In genomic region chr17:40541873-40542561, GRCh38 we compare ENCODE assay signal across 8 cellular contexts. TPM values are rescaled to one million over a fixed set of nuclear protein-coding genes. Genes with fewer than 3 reads are reported as not detected.
A peak's percentile ranks its signal among the peaks of the same experiment; 100 is the strongest.
DNase-seq lines count a peak whose midpoint lies in the region; ATAC-seq, FAIRE-seq and TF ChIP-seq lines count a peak whose summit lies in the region.

No MANE protein-coding gene starts in this region.

- DNase-seq in NCI-H1436 (lab: John Stamatoyannopoulos, UW), result peak; percentile 75
- DNase-seq in keratinocyte (ENCODE audit: low read depth, low spot score), result no peak
- DNase-seq in stimulated activated effector memory CD8-positive, alpha-beta T cell treated with anti-CD3 and anti-CD28 coated beads, Interleukin-12 subunit alpha, Interleukin-12 subunit beta, amount 100 ng/mL, for 72 hours (ENCODE audit: low spot score in 2 of 2), result no peak
- DNase-seq in WERI-Rb-1, result no peak
- DNase-seq in Kasumi-1 (lab: John Stamatoyannopoulos, UW), result no peak
- DNase-seq in NCI-H510A (lab: John Stamatoyannopoulos, UW), result no peak
- DNase-seq in Ammon's horn (ENCODE audit: low spot score), result no peak

- peaks cover 77% of the 10 kb centered on the region for H3K4me1 Mint-ChIP-seq in stimulated activated effector memory CD8-positive, alpha-beta T cell treated with anti-CD3 and anti-CD28 coated beads, Interleukin-12 subunit alpha, Interleukin-12 subunit beta, amount 100 ng/mL, for 72 hours

- peaks cover 47% of the 10 kb centered on the region for H3K36me3 Mint-ChIP-seq in stimulated activated effector memory CD8-positive, alpha-beta T cell treated with anti-CD3 and anti-CD28 coated beads, Interleukin-12 subunit alpha, Interleukin-12 subunit beta, amount 100 ng/mL, for 72 hours

- peak overlapping the region; percentile 72 for H3K4me2 ChIP-seq in keratinocyte (ENCODE audit: control insufficient read depth, extremely low read depth, insufficient read depth, low read depth, low read length)

- no peak for ATAC-seq in stimulated activated effector memory CD8-positive, alpha-beta T cell treated with anti-CD3 and anti-CD28 coated beads, Interleukin-12 subunit alpha, Interleukin-12 subunit beta, amount 100 ng/mL, for 72 hours

- peak overlapping the region; percentile 45 for H3K9ac ChIP-seq in keratinocyte (ENCODE audit: control insufficient read depth, extremely low read depth, insufficient read depth, low read length)

- H3K9me3 ChIP-seq in keratinocyte (ENCODE audit: control insufficient read depth, low read depth, low read length), result no peaks in the 10 kb centered on the region
- no peaks in the 10 kb centered on the region for H3K9me3 ChIP-seq in WERI-Rb-1 (ENCODE audit: severe bottlenecking)

- peak overlapping the region; percentile 96 for H3K27ac ChIP-seq in adipose tissue (ENCODE audit: low read depth, low read length)
- H3K27ac ChIP-seq in keratinocyte (ENCODE audit: control insufficient read depth, insufficient read depth, low read length), result peak overlapping the region; percentile 71
- H3K27ac ChIP-seq in WERI-Rb-1, result no peak overlapping the region

- peaks cover 44% of the 10 kb centered on the region for H3K4me1 ChIP-seq in keratinocyte (ENCODE audit: control insufficient read depth, extremely low read depth, insufficient read depth, low read length)

- no peaks in the 10 kb centered on the region for H3K9me3 Mint-ChIP-seq in stimulated activated effector memory CD8-positive, alpha-beta T cell treated with anti-CD3 and anti-CD28 coated beads, Interleukin-12 subunit alpha, Interleukin-12 subunit beta, amount 100 ng/mL, for 72 hours

- H3K9me1 ChIP-seq in keratinocyte (ENCODE audit: control insufficient read depth, extremely low read depth, insufficient read depth, low read length), result peaks cover under 1% of the 10 kb centered on the region

- peak overlapping the region; percentile 99 for H3K27ac Mint-ChIP-seq in stimulated activated effector memory CD8-positive, alpha-beta T cell treated with anti-CD3 and anti-CD28 coated beads, Interleukin-12 subunit alpha, Interleukin-12 subunit beta, amount 100 ng/mL, for 72 hours

- no peak for TF ChIP-seq CTCF in keratinocyte (optimal IDR thresholded peaks at IDR 0.05 in 1 of 3, IDR thresholded peaks at IDR 0.05 in 1 of 3, conservative IDR thresholded peaks at IDR 0.05 in 1 of 3; ENCODE audit: extremely low read depth in 1 of 3, insufficient read depth in 2 of 3, low read length in 3 of 3)
- TF ChIP-seq CTCF in WERI-Rb-1 (IDR thresholded peaks at IDR 0.05; ENCODE audit: low read depth, low read length), result no peak

- dilution Hi-C loops in keratinocyte (cut with MboI; ENCODE audit: extremely low pct_ligation_motif_present, low sequenced_read_pairs), result no loop called here

- H3K4me3 Mint-ChIP-seq in stimulated activated effector memory CD8-positive, alpha-beta T cell treated with anti-CD3 and anti-CD28 coated beads, Interleukin-12 subunit alpha, Interleukin-12 subunit beta, amount 100 ng/mL, for 72 hours, result peak overlapping the region; percentile 83

- FAIRE-seq in keratinocyte (lab: Jason Lieb, UNC), result no peak

- WGBS in adipose tissue, 3 donors, result 43 to 66% (median 53%) methylated on average over 17 to 18 of the region's 18 CpGs

- no peak overlapping the region for H2AFZ ChIP-seq in keratinocyte (ENCODE audit: control insufficient read depth, low read length)

- H3K36me3 ChIP-seq in keratinocyte (ENCODE audit: control insufficient read depth in 2 of 2, extremely low read depth in 1 of 2, insufficient read depth in 2 of 2, low read length in 2 of 2), result no peaks in the 10 kb centered on the region
- H3K36me3 ChIP-seq in WERI-Rb-1, result no peaks in the 10 kb centered on the region

- no peak overlapping the region for H3K4me3 ChIP-seq in keratinocyte (ENCODE audit: control insufficient read depth in 2 of 3, extremely low read depth in 1 of 3, insufficient read depth in 2 of 3, low read depth in 1 of 3, low read length in 3 of 3)
- H3K4me3 ChIP-seq in WERI-Rb-1 (ENCODE audit: low read depth, low read length), result no peak overlapping the region

- H3K79me2 ChIP-seq in keratinocyte (ENCODE audit: control insufficient read depth, insufficient read depth, low read length), result no peaks in the 10 kb centered on the region

- H4K20me1 ChIP-seq in keratinocyte (ENCODE audit: control insufficient read depth, extremely low read depth, insufficient read depth, low read length), result no peaks in the 10 kb centered on the region

- H3K27me3 ChIP-seq in keratinocyte (ENCODE audit: control insufficient read depth, extremely low read depth, insufficient read depth, low read length) (no peaks in the 10 kb centered on the region), WERI-Rb-1 (ENCODE audit: insufficient read depth, low read depth, severe bottlenecking) (no peaks in the 10 kb centered on the region)

RNA-seq across cellular contexts. Expression of gene CCR7, which starts 23.3 kb away (rescaled TPM):
- polyA plus RNA-seq in adipose tissue (1 to 10 TPM in 2 of 3 donors, under 1 TPM in 1; 0.56 to 2.8 (median 1.7) TPM), keratinocyte (0.06 to 0.63 TPM (median 0.16 TPM) in 3 replicates)
- not detected for polyA plus RNA-seq in keratinocyte (2011; ENCODE audit: low read depth)
- polyA plus RNA-seq in keratinocyte (2011; cell fraction: cytosol; rRNA removed), result 0.04 TPM in 1 of 2 replicates, not detected in the other
- 0.31 TPM in 1 of 2 replicates, not detected in the other for polyA plus RNA-seq in keratinocyte (2011; cell fraction: nucleus; rRNA removed)
- polyA plus RNA-seq in keratinocyte (2012; ENCODE audit: low replicate concordance), result 0.05 and 0.16 TPM in 2 replicates
- polyA minus RNA-seq in keratinocyte, result 0.33 TPM in 1 of 3 replicates, not detected in the others
- polyA minus RNA-seq in keratinocyte (2011; cell fraction: cytosol; rRNA and poly(A)+ RNA removed), result not detected
- not detected in 2 replicates for polyA minus RNA-seq in keratinocyte (2011; cell fraction: nucleus; rRNA and poly(A)+ RNA removed)

RNA-seq across cellular contexts. Expression of gene TNS4, which starts 40.6 kb away (rescaled TPM):
- under 1 TPM in 2 of 3 donors, not detected in 1; 0.01 to 0.19 TPM for polyA plus RNA-seq in adipose tissue
- polyA plus RNA-seq in keratinocyte, result 129 to 171 TPM (median 160 TPM) in 3 replicates
- 182 TPM for polyA plus RNA-seq in keratinocyte (2011; ENCODE audit: low read depth)
- polyA plus RNA-seq in keratinocyte (2011; cell fraction: cytosol; rRNA removed), result 162 and 255 TPM in 2 replicates
- 758 and 1,104 TPM in 2 replicates for polyA plus RNA-seq in keratinocyte (2011; cell fraction: nucleus; rRNA removed)
- 221 and 630 TPM in 2 replicates for polyA plus RNA-seq in keratinocyte (2012; ENCODE audit: low replicate concordance)
- 229 to 1,669 TPM (median 398 TPM) in 3 replicates for polyA minus RNA-seq in keratinocyte
- polyA minus RNA-seq in keratinocyte (2011; cell fraction: cytosol; rRNA and poly(A)+ RNA removed), result 367 TPM
- 523 and 706 TPM in 2 replicates for polyA minus RNA-seq in keratinocyte (2011; cell fraction: nucleus; rRNA and poly(A)+ RNA removed)

Comparison
In these comparisons a context has a peak if more than half of its experiments do, and no peak if none do; other contexts are left out.
1. RNA of gene TNS4, which starts 40.6 kb away (polyA plus RNA-seq): 129 to 1,104 TPM in keratinocyte; 0.01 to 0.19 TPM in adipose tissue; every median in the first group is over 100 times any median in the second.